ENCODE assay signal across 7 cellular contexts in genomic region chr18:13611616-13612110, GRCh38.
A peak's percentile ranks its signal among the peaks of the same experiment; 100 is the strongest.
DNase-seq lines count a peak whose midpoint lies in the region; ATAC-seq, FAIRE-seq and TF ChIP-seq lines count a peak whose summit lies in the region.

No MANE protein-coding gene starts in this region.

- H3K27me3 ChIP-seq in RWPE2 (ENCODE audit: insufficient read depth, poor library complexity, severe bottlenecking): peaks cover 24% of the 10 kb centered on the region
- H3K27me3 ChIP-seq in naive thymus-derived CD4-positive, alpha-beta T cell (ENCODE audit: control insufficient read depth in 2 of 2, insufficient read depth in 2 of 2, low read length in 2 of 2): no peaks in the 10 kb centered on the region

- intact Hi-C loops in naive thymus-derived CD4-positive, alpha-beta T cell (cut with micrococcal nuclease): loop anchor here (1.0 to 10.0 kb wide), 15 partner anchors 15 to 909 kb away; partner anchors contain the start of genes FAM210A (in 2 of the 2), RNMT (in 2 of the 2), CEP192 (in 1 of the 2) and CEP76 (in 1 of the 2)

- DNase-seq in GM18507 (ENCODE audit: extremely low spot score, insufficient read length, low read depth) (no peak), RWPE2 (ENCODE audit: low spot score) (no peak), epithelial cell of esophagus (ENCODE audit: low read depth) (peak; percentile 6), H54 (ENCODE audit: insufficient read length, low spot score) (no peak)
- peak in 3 of 9 donors; percentile 8 to 17 (median 11) for DNase-seq in naive thymus-derived CD4-positive, alpha-beta T cell

- TF ChIP-seq CTCF in RWPE2 (IDR thresholded peaks at IDR 0.05; ENCODE audit: poor library complexity, severe bottlenecking) (no peak), epithelial cell of esophagus (IDR thresholded peaks at IDR 0.05; ENCODE audit: insufficient read depth, low read depth, low read length, missing control alignments) (no peak)

- H3K36me3 ChIP-seq in RWPE2 (ENCODE audit: low read depth): no peaks in the 10 kb centered on the region
- H3K36me3 ChIP-seq in naive thymus-derived CD4-positive, alpha-beta T cell (ENCODE audit: control insufficient read depth in 2 of 3, insufficient read depth in 3 of 3, low read length in 3 of 3): no peaks in the 10 kb centered on the region

- FAIRE-seq in GM18507 (lab: Jason Lieb, UNC) (peak; percentile 41), H54 (lab: Jason Lieb, UNC) (no peak)

- POLR2A ChIA-PET in naive thymus-derived CD4-positive, alpha-beta T cell (lab: Charles Lee): interaction anchor here (1.0 to 1.2 kb wide), 2 partner anchors 205 to 1235 kb away, joined by 3 to 4 read pairs; partner anchors contain the start of gene AFG3L2

- TF ChIP-seq POLR2A in H54 (IDR thresholded peaks at IDR 0.05; ENCODE audit: low read depth, low read length): no peak

- H3K9me3 Mint-ChIP-seq in naive thymus-derived CD4-positive, alpha-beta T cell: peaks cover 0 to 5% (median 0%) of the 10 kb centered on the region in 11 donors

- H3K27ac Mint-ChIP-seq in naive thymus-derived CD4-positive, alpha-beta T cell: peak overlapping the region; percentile 77 to 96 (median 86)

- peaks cover 0 to 18% (median 0%) of the 10 kb centered on the region in 5 donors for H3K36me3 Mint-ChIP-seq in naive thymus-derived CD4-positive, alpha-beta T cell

- CTCF ChIA-PET in naive thymus-derived CD4-positive, alpha-beta T cell (lab: Charles Lee): interaction anchor here (0.7 to 2.8 kb wide), 3 partner anchors 18 to 395 kb away, joined by 4 to 12 read pairs (median 4); no protein-coding TSS in a partner anchor

- ATAC-seq in HG02763 (IDR thresholded peaks at IDR 0.05; ENCODE audit: unreplicated experiment) (peak; percentile 4), RWPE2 (ENCODE audit: low read depth) (peak; percentile 66), HG02798 (IDR thresholded peaks at IDR 0.05; ENCODE audit: poor library complexity, unreplicated experiment) (no peak)
- peak; percentile 2 for ATAC-seq in naive thymus-derived CD4-positive, alpha-beta T cell

- H3K27me3 Mint-ChIP-seq in naive thymus-derived CD4-positive, alpha-beta T cell: no peaks in the 10 kb centered on the region

- H3K4me1 ChIP-seq in RWPE2 (ENCODE audit: insufficient read depth, poor library complexity, severe bottlenecking): no peaks in the 10 kb centered on the region
- H3K4me1 ChIP-seq in naive thymus-derived CD4-positive, alpha-beta T cell (ENCODE audit: control insufficient read depth in 2 of 2, insufficient read depth in 2 of 2, low read length in 2 of 2): peaks cover 34 to 49% of the 10 kb centered on the region in 2 donors

- H3K4me3 Mint-ChIP-seq in naive thymus-derived CD4-positive, alpha-beta T cell: peak overlapping the region; percentile 82 to 97 (median 90)

- no peak overlapping the region for H3K27ac ChIP-seq in RWPE2 (ENCODE audit: poor library complexity, severe bottlenecking)
- peak overlapping the region; percentile 61 for H3K27ac ChIP-seq in naive thymus-derived CD4-positive, alpha-beta T cell (ENCODE audit: low read depth, low read length)

- no peak overlapping the region for H3K4me3 ChIP-seq in RWPE2 (ENCODE audit: severe bottlenecking)
- no peak overlapping the region for H3K4me3 ChIP-seq in epithelial cell of esophagus (ENCODE audit: low read length)
- peak overlapping the region; percentile 36 for H3K4me3 ChIP-seq in naive thymus-derived CD4-positive, alpha-beta T cell (ENCODE audit: low read length)

- H3K4me1 Mint-ChIP-seq in naive thymus-derived CD4-positive, alpha-beta T cell: peaks cover 54 to 82% (median 73%) of the 10 kb centered on the region in 7 donors

- no peaks in the 10 kb centered on the region for H3K9me3 ChIP-seq in RWPE2 (ENCODE audit: severe bottlenecking)
- H3K9me3 ChIP-seq in naive thymus-derived CD4-positive, alpha-beta T cell (ENCODE audit: control insufficient read depth in 2 of 3, low read length in 3 of 3): no peaks in the 10 kb centered on the region
